In genomic region chr5:132753135-132753987, GRCh38 we compare ENCODE assay signal across 9 cellular contexts. TPM values are rescaled to one million over a fixed set of nuclear protein-coding genes. Genes with fewer than 3 reads are reported as not detected.
A peak's percentile ranks its signal among the peaks of the same experiment; 100 is the strongest.
DNase-seq lines count a peak whose midpoint lies in the region; ATAC-seq and TF ChIP-seq lines count a peak whose summit lies in the region.
"Had no signal": no experiment of that assay in that cellular context is flagged by ENCODE, and none has a peak within 500 bp of the region (broad histone marks: within the 10 kb centered on the region; RNA-seq: fewer than 3 reads in every experiment).

No MANE protein-coding gene starts in this region.

- ATAC-seq in HG03095 (IDR thresholded peaks at IDR 0.05; ENCODE audit: unreplicated experiment) (no peak), HG03139 (IDR thresholded peaks at IDR 0.05; ENCODE audit: unreplicated experiment) (no peak)

- H3K4me1 Mint-ChIP-seq in endodermal cell: peaks cover 11% of the 10 kb centered on the region
- no peaks in the 10 kb centered on the region for H3K4me1 Mint-ChIP-seq in mesothelial cell of epicardium
- H3K4me1 Mint-ChIP-seq: CD14-positive monocyte had no signal

- intact Hi-C loops in prostate gland (cut with DNase I): no loop called here

- H3K27me3 Mint-ChIP-seq in endodermal cell (ENCODE audit: insufficient read depth) (peaks cover 43% of the 10 kb centered on the region), mesothelial cell of epicardium (ENCODE audit: low read depth) (peaks cover 18% of the 10 kb centered on the region)

- H3K27ac Mint-ChIP-seq in endodermal cell: no peak overlapping the region
- H3K27ac Mint-ChIP-seq in mesothelial cell of epicardium: no peak overlapping the region
- H3K27ac Mint-ChIP-seq: CD14-positive monocyte had no signal

- no peak overlapping the region for H3K27ac ChIP-seq in endodermal cell (ENCODE audit: low read depth, low read length)
- peak overlapping the region in 1 of 2 donors; percentile 14 for H3K27ac ChIP-seq in prostate gland

- H3K9me3 ChIP-seq in endodermal cell (ENCODE audit: control insufficient read depth, low read length) (no peaks in the 10 kb centered on the region), prostate gland (no peaks in the 10 kb centered on the region)

- H3K9me3 Mint-ChIP-seq in endodermal cell: no peaks in the 10 kb centered on the region
- no peaks in the 10 kb centered on the region for H3K9me3 Mint-ChIP-seq in mesothelial cell of epicardium

- TF ChIP-seq CTCF in endodermal cell (conservative IDR thresholded peaks at IDR 0.05): peak; percentile 57
- TF ChIP-seq CTCF in prostate gland (IDR thresholded peaks at IDR 0.05): no peak
- no peak for TF ChIP-seq CTCF in mesothelial cell of epicardium (IDR thresholded peaks at IDR 0.05; ENCODE audit: unreplicated experiment)

- H3K36me3 Mint-ChIP-seq in endodermal cell (ENCODE audit: low read depth) (peaks cover 4% of the 10 kb centered on the region), mesothelial cell of epicardium (peaks cover 2% of the 10 kb centered on the region)
- H3K36me3 Mint-ChIP-seq: CD14-positive monocyte had no signal

- DNase-seq in NCI-H748 (lab: John Stamatoyannopoulos, UW; ENCODE audit: unreplicated experiment) (peak; percentile 13), NCI-H748 treated with DMSO at 0.1 percent for 48 hours (lab: John Stamatoyannopoulos, UW) (no peak), NCI-H345 (lab: John Stamatoyannopoulos, UW) (peak; percentile 18), endodermal cell (peak; percentile 82), prostate gland (ENCODE audit: low spot score) (peak; percentile 51), mesothelial cell of epicardium (ENCODE audit: low spot score in 2 of 2, unreplicated experiment in 2 of 2) (no peak)

- H3K4me3 ChIP-seq in endodermal cell (ENCODE audit: low read length): no peak overlapping the region
- H3K4me3 ChIP-seq in prostate gland: no peak overlapping the region

- H3K9ac ChIP-seq in endodermal cell (ENCODE audit: extremely low read depth, low read length, poor library complexity, severe bottlenecking): no peak overlapping the region

- peaks cover 39% of the 10 kb centered on the region for H3K27me3 ChIP-seq in endodermal cell (ENCODE audit: control insufficient read depth, insufficient read depth, low read length, poor library complexity, severe bottlenecking)
- H3K27me3 ChIP-seq in prostate gland (replicated peaks; ENCODE audit: insufficient read depth): no peaks in the 10 kb centered on the region

- H3K4me1 ChIP-seq in endodermal cell (ENCODE audit: control insufficient read depth, insufficient read depth, low read length) (no peaks in the 10 kb centered on the region), prostate gland (replicated peaks) (no peaks in the 10 kb centered on the region)

- H3K36me3 ChIP-seq in endodermal cell (ENCODE audit: control insufficient read depth, insufficient read depth, low read length): peaks cover 7% of the 10 kb centered on the region
- no peaks in the 10 kb centered on the region for H3K36me3 ChIP-seq in prostate gland

- no peak for TF ChIP-seq POLR2A in prostate gland (IDR thresholded peaks at IDR 0.05)

- H3K4me3 Mint-ChIP-seq in endodermal cell: no peak overlapping the region
- no peak overlapping the region for H3K4me3 Mint-ChIP-seq in mesothelial cell of epicardium

- 67 to 100% methylated on average over 1 to 2 of the region's 2 CpGs for WGBS in endodermal cell (ENCODE audit: insufficient coverage in 1 of 2, insufficient read length in 1 of 2), 2 experiments
- 48% methylated on average over 2 of the region's 2 CpGs for WGBS in prostate gland

RNA-seq across cellular contexts. Expression of gene CCNI2, which starts 6.1 kb away (rescaled TPM):
- 1 to 10 TPM; 1.2 to 1.3 TPM for total RNA-seq in endodermal cell
- 0.21 TPM for polyA plus RNA-seq in endodermal cell (2013, experiment 1 of 2)
- not detected for polyA plus RNA-seq in endodermal cell (2013, experiment 2 of 2)
- total RNA-seq in prostate gland: 1 to 10 TPM in 1 of 2 donors, not detected in 1; 5.9 TPM
- total RNA-seq in mesothelial cell of epicardium: 1.5 to 2.5 TPM (median 1.8 TPM) in 3 replicates

RNA-seq across cellular contexts. Expression of gene KIF3A, which starts 16.0 kb away (rescaled TPM):
- total RNA-seq in endodermal cell (10 to 100 TPM; 19.6 to 25.2 TPM), prostate gland (10 to 100 TPM in 1 of 2 donors, 1 to 10 TPM in 1; 5.9 to 14.0 TPM), mesothelial cell of epicardium (24.7 to 28.2 TPM (median 27.4 TPM) in 3 replicates)
- polyA plus RNA-seq in endodermal cell (2013, experiment 1 of 2): 14.6 TPM
- polyA plus RNA-seq in endodermal cell (2013, experiment 2 of 2): 14.7 TPM

RNA-seq across cellular contexts. Expression of gene SEPTIN8, which starts 23.7 kb away (rescaled TPM):
- total RNA-seq in endodermal cell (10 to 100 TPM; 49.0 to 56.7 TPM), prostate gland (10 to 100 TPM; 27.7 to 38.5 TPM), mesothelial cell of epicardium (54.9 to 58.9 TPM (median 58.6 TPM) in 3 replicates)
- 44.7 TPM for polyA plus RNA-seq in endodermal cell (2013, experiment 1 of 2)
- 40.8 TPM for polyA plus RNA-seq in endodermal cell (2013, experiment 2 of 2)

RNA-seq across cellular contexts. Expression of gene SOWAHA, which starts 59.7 kb away (rescaled TPM):
- under 1 TPM in 1 of 2 donors, not detected in 1; 0.13 TPM for total RNA-seq in endodermal cell
- not detected for polyA plus RNA-seq in endodermal cell (2013, experiment 1 of 2)
- not detected for polyA plus RNA-seq in endodermal cell (2013, experiment 2 of 2)
- total RNA-seq in prostate gland: 10 to 100 TPM in 1 of 2 donors, 1 to 10 TPM in 1; 4.1 to 16.7 TPM
- total RNA-seq in mesothelial cell of epicardium: 0.52 to 0.67 TPM (median 0.64 TPM) in 3 replicates
- polyA plus RNA-seq: CD14-positive monocyte had no signal

Comparison
In these comparisons a context has a peak if more than half of its experiments do, and no peak if none do; other contexts are left out.
1. DNase-seq: peak in NCI-H748 (single experiment), NCI-H345 (single experiment), endodermal cell (single experiment) and prostate gland (single experiment); none in NCI-H748 treated with DMSO at 0.1 percent for 48 hours (single experiment) and mesothelial cell of epicardium (0 of 2).